In the genomic region with DNA sequence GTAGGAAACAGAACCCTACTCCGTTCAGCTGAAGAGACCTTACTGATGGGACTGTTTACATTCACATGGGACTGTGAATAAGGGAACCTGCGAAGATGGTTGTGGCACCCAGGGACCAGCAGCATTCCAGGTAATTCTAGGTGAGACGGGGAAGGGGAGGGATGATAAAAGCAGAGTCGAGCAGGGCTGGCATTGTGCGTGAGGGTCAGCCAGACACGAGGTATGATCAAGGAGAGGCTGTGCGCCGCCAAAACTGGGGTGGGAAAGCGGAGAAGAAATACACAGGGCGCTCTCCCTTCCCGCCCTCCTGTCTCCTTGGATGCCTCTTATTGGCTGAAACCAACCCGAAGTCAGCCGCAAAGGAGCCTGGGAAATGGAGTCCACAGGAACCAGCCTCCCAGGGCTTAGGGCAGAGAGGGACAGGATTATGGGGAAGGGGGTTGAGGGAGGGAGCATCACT, we compare ENCODE assay signal across 9 cellular contexts. TPM values are rescaled to one million over a fixed set of nuclear protein-coding genes. Genes with fewer than 3 reads are reported as not detected.
DNase-seq lines count a peak whose midpoint lies in the region; ATAC-seq, FAIRE-seq and TF ChIP-seq lines count a peak whose summit lies in the region.
"Had no signal": no experiment of that assay in that cellular context is flagged by ENCODE, and none has a peak within 500 bp of the region (broad histone marks: within the 10 kb centered on the region; RNA-seq: fewer than 3 reads in every experiment).

No MANE protein-coding gene starts in this region.

- no peaks in the 10 kb centered on the region for H3K9me3 Mint-ChIP-seq in activated T-cell treated with anti-CD3 and anti-CD28 coated beads, Interleukin-2, amount 50 U/mL, for 72 hours
- no peaks in the 10 kb centered on the region for H3K9me3 Mint-ChIP-seq in natural killer cell treated with Interleukin-12 subunit alpha and Interleukin-12 subunit beta and Interleukin-15 and Interleukin-18, amount 100 ng/mL, for 72 hours
- no peaks in the 10 kb centered on the region for H3K9me3 Mint-ChIP-seq in stimulated activated naive CD8-positive, alpha-beta T cell treated with anti-CD3 and anti-CD28 coated beads, Interleukin-15, Interleukin-2, amounts not matched to agents 100 ng/mL and 50 ng/mL, for 24 hours

- FAIRE-seq in HTR-8/SVneo (lab: Jason Lieb, UNC) = peak; percentile 75
- FAIRE-seq: islet of Langerhans had no signal

- H3K36me3 Mint-ChIP-seq in activated T-cell treated with anti-CD3 and anti-CD28 coated beads, Interleukin-2, amount 50 U/mL, for 72 hours (ENCODE audit: insufficient read depth in 2 of 2) = no peaks in the 10 kb centered on the region
- no peaks in the 10 kb centered on the region for H3K36me3 Mint-ChIP-seq in natural killer cell treated with Interleukin-12 subunit alpha and Interleukin-12 subunit beta and Interleukin-15 and Interleukin-18, amount 100 ng/mL, for 72 hours
- H3K36me3 Mint-ChIP-seq in stimulated activated naive CD8-positive, alpha-beta T cell treated with anti-CD3 and anti-CD28 coated beads, Interleukin-15, Interleukin-2, amounts not matched to agents 100 ng/mL and 50 ng/mL, for 24 hours (ENCODE audit: low read depth) = no peaks in the 10 kb centered on the region

- peak overlapping the region; percentile 88 to 91 for H3K4me3 Mint-ChIP-seq in activated T-cell treated with anti-CD3 and anti-CD28 coated beads, Interleukin-2, amount 50 U/mL, for 72 hours
- peak overlapping the region; percentile 85 for H3K4me3 Mint-ChIP-seq in natural killer cell treated with Interleukin-12 subunit alpha and Interleukin-12 subunit beta and Interleukin-15 and Interleukin-18, amount 100 ng/mL, for 72 hours
- peak overlapping the region; percentile 81 for H3K4me3 Mint-ChIP-seq in stimulated activated naive CD8-positive, alpha-beta T cell treated with anti-CD3 and anti-CD28 coated beads, Interleukin-15, Interleukin-2, amounts not matched to agents 100 ng/mL and 50 ng/mL, for 24 hours

- peaks cover 13% of the 10 kb centered on the region for H3K4me1 Mint-ChIP-seq in activated T-cell treated with anti-CD3 and anti-CD28 coated beads, Interleukin-2, amount 50 U/mL, for 72 hours (ENCODE audit: low read depth)
- peaks cover 11 to 13% of the 10 kb centered on the region in 2 donors for H3K4me1 Mint-ChIP-seq in natural killer cell treated with Interleukin-12 subunit alpha and Interleukin-12 subunit beta and Interleukin-15 and Interleukin-18, amount 100 ng/mL, for 72 hours (ENCODE audit: low read depth in 2 of 2)
- H3K4me1 Mint-ChIP-seq in stimulated activated naive CD8-positive, alpha-beta T cell treated with anti-CD3 and anti-CD28 coated beads, Interleukin-15, Interleukin-2, amounts not matched to agents 100 ng/mL and 50 ng/mL, for 24 hours (ENCODE audit: low read depth) = peaks cover 8% of the 10 kb centered on the region

- peak; percentile 99 to 100 for ATAC-seq in activated T-cell treated with anti-CD3 and anti-CD28 coated beads, Interleukin-2, amount 50 U/mL, for 72 hours (replicated peaks in 1 of 2)
- ATAC-seq in natural killer cell treated with Interleukin-12 subunit alpha and Interleukin-12 subunit beta and Interleukin-15 and Interleukin-18, amount 100 ng/mL, for 72 hours = peak; percentile 91 to 95

- H3K27ac Mint-ChIP-seq in activated T-cell treated with anti-CD3 and anti-CD28 coated beads, Interleukin-2, amount 50 U/mL, for 72 hours = no peak overlapping the region
- no peak overlapping the region for H3K27ac Mint-ChIP-seq in natural killer cell treated with Interleukin-12 subunit alpha and Interleukin-12 subunit beta and Interleukin-15 and Interleukin-18, amount 100 ng/mL, for 72 hours
- no peak overlapping the region for H3K27ac Mint-ChIP-seq in stimulated activated naive CD8-positive, alpha-beta T cell treated with anti-CD3 and anti-CD28 coated beads, Interleukin-15, Interleukin-2, amounts not matched to agents 100 ng/mL and 50 ng/mL, for 24 hours

- DNase-seq in D341Med (ENCODE audit: low spot score) = peak; percentile 78
- DNase-seq in GM20000 (ENCODE audit: low spot score) = peak; percentile 72
- peak; percentile 90 for DNase-seq in HTR-8/SVneo (ENCODE audit: insufficient read length, low spot score)
- peak; percentile 66 for DNase-seq in OCI-M1 (lab: John Stamatoyannopoulos, UW)
- peak; percentile 71 to 77 for DNase-seq in activated T-cell treated with anti-CD3 and anti-CD28 coated beads, Interleukin-2, amount 50 U/mL, for 72 hours
- DNase-seq in fibroblast of pulmonary artery (ENCODE audit: low read depth) = peak; percentile 57
- DNase-seq in natural killer cell treated with Interleukin-12 subunit alpha and Interleukin-12 subunit beta and Interleukin-15 and Interleukin-18, amount 100 ng/mL, for 72 hours (ENCODE audit: low spot score) = no peak

- peak overlapping the region; percentile 40 for H3K4me3 ChIP-seq in fibroblast of pulmonary artery (replicated peaks; ENCODE audit: low read depth, low read length)

- no peak for TF ChIP-seq CTCF in GM20000 (IDR thresholded peaks at IDR 0.05; ENCODE audit: extremely low read depth, missing control alignments)
- TF ChIP-seq CTCF in fibroblast of pulmonary artery (IDR thresholded peaks at IDR 0.05; ENCODE audit: low read length, missing control alignments) = no peak

- peaks cover 36% of the 10 kb centered on the region for H3K27me3 Mint-ChIP-seq in activated T-cell treated with anti-CD3 and anti-CD28 coated beads, Interleukin-2, amount 50 U/mL, for 72 hours (ENCODE audit: low read depth)
- H3K27me3 Mint-ChIP-seq in natural killer cell treated with Interleukin-12 subunit alpha and Interleukin-12 subunit beta and Interleukin-15 and Interleukin-18, amount 100 ng/mL, for 72 hours = peaks cover 34 to 50% of the 10 kb centered on the region in 2 donors
- peaks cover 32% of the 10 kb centered on the region for H3K27me3 Mint-ChIP-seq in stimulated activated naive CD8-positive, alpha-beta T cell treated with anti-CD3 and anti-CD28 coated beads, Interleukin-15, Interleukin-2, amounts not matched to agents 100 ng/mL and 50 ng/mL, for 24 hours

RNA-seq across cellular contexts. Expression of a gene that starts 38.4 kb away (rescaled TPM):
- total RNA-seq in activated T-cell treated with anti-CD3 and anti-CD28 coated beads, Interleukin-2, amount 50 U/mL, for 72 hours = 100 to 1,000 TPM; 121 to 133 TPM
- total RNA-seq in natural killer cell treated with Interleukin-12 subunit alpha and Interleukin-12 subunit beta and Interleukin-15 and Interleukin-18, amount 100 ng/mL, for 72 hours = 10 to 100 TPM; 72.6 to 84.5 TPM

RNA-seq across cellular contexts. Expression of a gene that starts 58.6 kb away (rescaled TPM):
- total RNA-seq in activated T-cell treated with anti-CD3 and anti-CD28 coated beads, Interleukin-2, amount 50 U/mL, for 72 hours = not detected
- not detected for total RNA-seq in natural killer cell treated with Interleukin-12 subunit alpha and Interleukin-12 subunit beta and Interleukin-15 and Interleukin-18, amount 100 ng/mL, for 72 hours
